In the genomic region with DNA sequence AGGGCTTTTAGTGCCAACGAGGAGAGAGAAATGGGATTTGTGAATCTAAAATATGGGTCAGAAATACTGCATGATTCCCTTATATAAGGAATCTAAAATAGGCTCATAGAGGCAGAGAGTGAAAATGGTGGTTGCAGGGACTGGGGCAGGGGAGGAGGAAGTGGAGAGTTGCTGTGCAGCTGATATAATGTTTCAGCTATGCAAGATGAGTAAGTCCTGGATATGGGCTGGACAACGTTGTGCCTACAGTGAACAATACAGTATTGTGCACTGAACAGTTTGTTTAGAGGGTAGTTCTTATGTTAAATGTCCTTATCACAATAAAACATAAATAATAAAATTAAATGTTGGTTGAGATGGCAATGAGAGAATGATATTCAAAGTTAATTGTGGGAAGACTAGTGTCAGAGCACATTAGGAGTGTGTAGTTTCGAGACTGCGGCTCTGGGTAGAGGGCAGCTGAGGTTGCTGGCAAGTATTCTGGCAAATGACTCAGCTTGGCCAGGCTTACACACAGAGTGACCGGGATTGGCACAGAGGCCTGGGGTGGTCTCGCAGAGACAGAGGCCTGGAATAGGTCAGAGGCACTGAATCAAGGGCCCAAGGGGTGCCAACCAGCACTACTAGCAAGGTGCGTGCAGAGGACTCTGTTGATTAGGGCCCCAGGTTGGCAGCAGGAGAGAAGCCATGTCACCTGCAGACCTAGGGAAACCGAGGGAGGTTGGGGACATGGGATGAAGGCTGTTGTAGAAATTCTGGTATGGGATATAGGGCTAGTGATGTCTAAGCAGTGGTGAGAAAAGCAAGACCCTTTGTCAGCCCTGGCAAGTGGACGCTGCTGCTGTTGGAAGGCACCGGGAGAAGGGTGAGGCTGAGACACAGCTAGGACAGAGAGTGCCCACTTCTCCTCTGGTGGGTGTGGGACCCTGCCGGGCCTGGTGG, we compare ENCODE assay signal across 9 cellular contexts. TPM values are rescaled to one million over a fixed set of nuclear protein-coding genes. Genes with fewer than 3 reads are reported as not detected.
DNase-seq lines count a peak whose midpoint lies in the region; ATAC-seq and TF ChIP-seq lines count a peak whose summit lies in the region.
"Had no signal": no experiment of that assay in that cellular context is flagged by ENCODE, and none has a peak within 500 bp of the region (broad histone marks: within the 10 kb centered on the region; RNA-seq: fewer than 3 reads in every experiment).

No MANE protein-coding gene starts in this region.

- peaks cover 10% of the 10 kb centered on the region for H3K4me1 Mint-ChIP-seq in activated CD8-positive, alpha-beta memory T cell treated with anti-CD3 and anti-CD28 coated beads, Interleukin-2, amount 10 ng/mL, durations not matched to agents 7 days and 5 days
- H3K4me1 Mint-ChIP-seq in chondrocyte (ENCODE audit: low read depth) = peaks cover 92% of the 10 kb centered on the region

- no peaks in the 10 kb centered on the region for H3K9me3 Mint-ChIP-seq in activated CD8-positive, alpha-beta memory T cell treated with anti-CD3 and anti-CD28 coated beads, Interleukin-2, amount 10 ng/mL, durations not matched to agents 7 days and 5 days (ENCODE audit: low read depth)
- no peaks in the 10 kb centered on the region for H3K9me3 Mint-ChIP-seq in chondrocyte (ENCODE audit: low read depth)
- H3K9me3 Mint-ChIP-seq: CD4-positive, CD25-positive, alpha-beta regulatory T cell had no signal

- TF ChIP-seq CTCF in chondrocyte (IDR thresholded peaks at IDR 0.05) = peak; percentile 36

- ATAC-seq in activated CD8-positive, alpha-beta memory T cell treated with anti-CD3 and anti-CD28 coated beads, Interleukin-2, amount 10 ng/mL, durations not matched to agents 7 days and 5 days = peak; percentile 58
- ATAC-seq in HG02610 (IDR thresholded peaks at IDR 0.05; ENCODE audit: unreplicated experiment) = no peak

- H3K27me3 Mint-ChIP-seq in activated CD8-positive, alpha-beta memory T cell treated with anti-CD3 and anti-CD28 coated beads, Interleukin-2, amount 10 ng/mL, durations not matched to agents 7 days and 5 days = peaks cover 5% of the 10 kb centered on the region
- H3K27me3 Mint-ChIP-seq in chondrocyte (ENCODE audit: low read depth) = no peaks in the 10 kb centered on the region

- H3K27ac Mint-ChIP-seq in activated CD8-positive, alpha-beta memory T cell treated with anti-CD3 and anti-CD28 coated beads, Interleukin-2, amount 10 ng/mL, durations not matched to agents 7 days and 5 days = no peak overlapping the region
- H3K27ac Mint-ChIP-seq in chondrocyte (ENCODE audit: unreplicated experiment) = peak overlapping the region; percentile 99

- H3K36me3 Mint-ChIP-seq in activated CD8-positive, alpha-beta memory T cell treated with anti-CD3 and anti-CD28 coated beads, Interleukin-2, amount 10 ng/mL, durations not matched to agents 7 days and 5 days = no peaks in the 10 kb centered on the region
- H3K36me3 Mint-ChIP-seq in chondrocyte (ENCODE audit: low read depth) = peaks cover 6% of the 10 kb centered on the region
- H3K36me3 Mint-ChIP-seq: CD4-positive, CD25-positive, alpha-beta regulatory T cell had no signal

- no peak for DNase-seq in activated CD8-positive, alpha-beta memory T cell treated with anti-CD3 and anti-CD28 coated beads, Interleukin-2, amount 10 ng/mL, durations not matched to agents 7 days and 5 days
- DNase-seq in activated CD8-positive, alpha-beta memory T cell treated with anti-CD3 and anti-CD28 coated beads for 24 hours = no peak
- DNase-seq in Kasumi-1 (lab: John Stamatoyannopoulos, UW) (peak; percentile 64 to 80), chondrocyte (ENCODE audit: low spot score) (no peak), medulla oblongata (ENCODE audit: extremely low spot score) (peak; percentile 63), NCI-H1105 treated with DMSO at 0.1 percent for 48 hours (lab: John Stamatoyannopoulos, UW) (no peak), NCI-H1436 treated with DMSO at 0.1 percent for 48 hours (lab: John Stamatoyannopoulos, UW) (no peak)
- DNase-seq: CD4-positive, CD25-positive, alpha-beta regulatory T cell had no signal

- no peak overlapping the region for H3K4me3 Mint-ChIP-seq in activated CD8-positive, alpha-beta memory T cell treated with anti-CD3 and anti-CD28 coated beads, Interleukin-2, amount 10 ng/mL, durations not matched to agents 7 days and 5 days
- H3K4me3 Mint-ChIP-seq in chondrocyte (ENCODE audit: unreplicated experiment) = peak overlapping the region; percentile 52
- H3K4me3 Mint-ChIP-seq: CD4-positive, CD25-positive, alpha-beta regulatory T cell had no signal

- CTCF ChIA-PET in activated CD8-positive, alpha-beta memory T cell treated with anti-CD3 and anti-CD28 coated beads, Interleukin-2, amount 10 ng/mL, durations not matched to agents 7 days and 5 days (lab: Charles Lee) = interaction anchor here (1.2 to 1.4 kb wide), 3 partner anchors 16 to 49 kb away, joined by 3 to 7 read pairs (median 3); no protein-coding TSS in a partner anchor

RNA-seq across cellular contexts. Expression of a gene that starts 2.8 kb away (rescaled TPM):
- total RNA-seq in activated CD8-positive, alpha-beta memory T cell treated with anti-CD3 and anti-CD28 coated beads, Interleukin-2, amount 10 ng/mL, durations not matched to agents 7 days and 5 days = under 1 TPM in 1 of 2 experiments, not detected in 1; 0.37 TPM
- total RNA-seq in chondrocyte = 9.4 to 105 TPM (median 105 TPM) in 3 replicates

RNA-seq across cellular contexts. Expression of a gene that starts 19.3 kb away (rescaled TPM):
- total RNA-seq in activated CD8-positive, alpha-beta memory T cell treated with anti-CD3 and anti-CD28 coated beads, Interleukin-2, amount 10 ng/mL, durations not matched to agents 7 days and 5 days = 10 to 100 TPM; 29.5 to 29.6 TPM
- 15.5 to 21.6 TPM (median 19.8 TPM) in 3 replicates for total RNA-seq in chondrocyte

RNA-seq across cellular contexts. Expression of a gene that starts 21.8 kb away (rescaled TPM):
- 1 to 10 TPM; 1.2 to 3.1 TPM for total RNA-seq in activated CD8-positive, alpha-beta memory T cell treated with anti-CD3 and anti-CD28 coated beads, Interleukin-2, amount 10 ng/mL, durations not matched to agents 7 days and 5 days
- total RNA-seq in chondrocyte = 24.6 to 37.8 TPM (median 35.9 TPM) in 3 replicates

Comparison
In these comparisons a context has a peak if more than half of its experiments do, and no peak if none do; other contexts are left out.
1. DNase-seq: peak in Kasumi-1 (2 of 2) and medulla oblongata (single experiment); none in activated CD8-positive, alpha-beta memory T cell treated with anti-CD3 and anti-CD28 coated beads, Interleukin-2, amount 10 ng/mL, durations not matched to agents 7 days and 5 days (single experiment), activated CD8-positive, alpha-beta memory T cell treated with anti-CD3 and anti-CD28 coated beads for 24 hours (single experiment), chondrocyte (single experiment), NCI-H1105 treated with DMSO at 0.1 percent for 48 hours (single experiment) and NCI-H1436 treated with DMSO at 0.1 percent for 48 hours (single experiment).